ENCODE assay signal across 8 cellular contexts in genomic region chr17:64990949-64991348, GRCh38.
DNase-seq lines count a peak whose midpoint lies in the region; ATAC-seq, FAIRE-seq and TF ChIP-seq lines count a peak whose summit lies in the region.
"Not testable (repeated sequence)": the region's sequence is repeated elsewhere in the genome, so short reads cannot be mapped to it uniquely, and the experiment has no call there.

No MANE protein-coding gene starts in this region.

- H3K4me3 ChIP-seq in bronchial epithelial cell (ENCODE audit: low read depth, low read length); lower lobe of right lung; skeletal muscle cell (ENCODE audit: low read depth, low read length): not testable (repeated sequence)

- H3K27ac ChIP-seq in foreskin keratinocyte, lower lobe of right lung: not testable (repeated sequence)

- H3K4me1 ChIP-seq in foreskin keratinocyte = not testable (repeated sequence)
- H3K4me1 ChIP-seq in lower lobe of right lung = peaks cover 25% of the 10 kb centered on the region

- intact Hi-C loops in lower lobe of right lung (cut with DNase I) = not testable (repeated sequence)

- not testable (repeated sequence) for H3K27me3 ChIP-seq in bronchial epithelial cell (ENCODE audit: control insufficient read depth, insufficient read depth, low read length); foreskin keratinocyte; lower lobe of right lung (ENCODE audit: low read depth)

- TF ChIP-seq CTCF in bronchial epithelial cell (IDR thresholded peaks at IDR 0.05; ENCODE audit: insufficient read depth, low read length, severe bottlenecking); foreskin keratinocyte (conservative IDR thresholded peaks at IDR 0.05); lower lobe of right lung (IDR thresholded peaks at IDR 0.05): not testable (repeated sequence)

- peak; percentile 66 for ATAC-seq in foreskin keratinocyte
- peak; percentile 41 to 56 for ATAC-seq in lower lobe of right lung

- not testable (repeated sequence) for H3K36me3 ChIP-seq in bronchial epithelial cell (ENCODE audit: control insufficient read depth, insufficient read depth, low read length); lower lobe of right lung

- FAIRE-seq in H54 (lab: Jason Lieb, UNC) (peak; percentile 93), bronchial epithelial cell (lab: Jason Lieb, UNC) (peak; percentile 95)

- DNase-seq in AG08395 (ENCODE audit: low spot score) (peak; percentile 73), H54 (ENCODE audit: insufficient read length, low spot score) (peak; percentile 29), NCI-H226 (peak; percentile 61), SKM-1 treated with dmso at 0.1 percent for 144 hours (lab: John Stamatoyannopoulos, UW; ENCODE audit: unreplicated experiment) (peak; percentile 23), bronchial epithelial cell (ENCODE audit: low read depth) (peak; percentile 82), foreskin keratinocyte (peak in 1 of 2 donors; percentile 54), skeletal muscle cell (ENCODE audit: low read depth) (peak; percentile 36)
- DNase-seq in lower lobe of right lung = not testable (repeated sequence)

- H3K9me3 ChIP-seq in lower lobe of right lung = not testable (repeated sequence)

- not testable (repeated sequence) for TF ChIP-seq POLR2A in H54 (IDR thresholded peaks at IDR 0.05; ENCODE audit: low read depth, low read length)
